1 cellular context compared by ENCODE assay signal in the genomic region with DNA sequence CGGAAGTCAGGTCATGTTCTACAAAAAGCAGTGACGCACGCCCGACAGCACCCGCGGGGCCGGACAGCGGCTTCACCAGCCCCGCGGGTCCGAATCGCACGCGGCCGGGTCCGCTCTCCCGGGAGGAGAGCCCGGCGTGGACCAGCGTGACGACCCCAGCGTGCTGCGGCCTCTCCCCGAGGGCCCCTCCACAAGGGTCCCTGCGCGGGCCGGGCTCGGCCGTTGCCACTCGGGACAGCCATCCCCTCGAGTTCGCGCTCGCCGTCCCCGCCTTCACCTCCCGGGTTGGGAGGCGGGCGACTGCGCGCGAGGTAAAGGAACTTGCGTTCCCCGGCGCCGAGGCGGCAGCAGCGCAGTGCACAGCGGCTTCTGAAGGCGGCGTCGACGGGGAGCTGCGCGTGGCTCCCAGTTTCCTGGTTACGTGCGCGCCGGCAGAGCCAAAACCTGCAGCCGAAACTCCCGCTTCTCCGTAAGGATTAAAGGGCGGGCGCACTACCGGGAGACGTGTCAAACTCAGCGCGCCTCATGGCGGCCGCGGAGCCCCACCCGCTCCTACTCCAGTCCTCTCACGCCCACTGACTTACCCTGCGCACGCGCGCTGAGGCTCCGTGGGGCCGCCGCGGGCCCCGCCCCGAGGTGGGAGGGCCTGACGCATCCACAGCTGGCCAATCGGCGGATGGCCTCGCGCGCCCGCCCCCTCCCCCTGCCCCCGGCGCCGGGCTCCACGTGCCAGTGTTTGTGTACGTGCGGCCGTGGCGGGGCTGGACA.
TF ChIP-seq lines count a peak whose summit lies in the region.

No MANE protein-coding gene starts in this region.

TF ChIP-seq in HepG2, 621 proteins besides CTCF, POLR2A, EP300 and RAD21 (continued from another document and continues in another):
- TF ChIP-seq, protein P1, sequence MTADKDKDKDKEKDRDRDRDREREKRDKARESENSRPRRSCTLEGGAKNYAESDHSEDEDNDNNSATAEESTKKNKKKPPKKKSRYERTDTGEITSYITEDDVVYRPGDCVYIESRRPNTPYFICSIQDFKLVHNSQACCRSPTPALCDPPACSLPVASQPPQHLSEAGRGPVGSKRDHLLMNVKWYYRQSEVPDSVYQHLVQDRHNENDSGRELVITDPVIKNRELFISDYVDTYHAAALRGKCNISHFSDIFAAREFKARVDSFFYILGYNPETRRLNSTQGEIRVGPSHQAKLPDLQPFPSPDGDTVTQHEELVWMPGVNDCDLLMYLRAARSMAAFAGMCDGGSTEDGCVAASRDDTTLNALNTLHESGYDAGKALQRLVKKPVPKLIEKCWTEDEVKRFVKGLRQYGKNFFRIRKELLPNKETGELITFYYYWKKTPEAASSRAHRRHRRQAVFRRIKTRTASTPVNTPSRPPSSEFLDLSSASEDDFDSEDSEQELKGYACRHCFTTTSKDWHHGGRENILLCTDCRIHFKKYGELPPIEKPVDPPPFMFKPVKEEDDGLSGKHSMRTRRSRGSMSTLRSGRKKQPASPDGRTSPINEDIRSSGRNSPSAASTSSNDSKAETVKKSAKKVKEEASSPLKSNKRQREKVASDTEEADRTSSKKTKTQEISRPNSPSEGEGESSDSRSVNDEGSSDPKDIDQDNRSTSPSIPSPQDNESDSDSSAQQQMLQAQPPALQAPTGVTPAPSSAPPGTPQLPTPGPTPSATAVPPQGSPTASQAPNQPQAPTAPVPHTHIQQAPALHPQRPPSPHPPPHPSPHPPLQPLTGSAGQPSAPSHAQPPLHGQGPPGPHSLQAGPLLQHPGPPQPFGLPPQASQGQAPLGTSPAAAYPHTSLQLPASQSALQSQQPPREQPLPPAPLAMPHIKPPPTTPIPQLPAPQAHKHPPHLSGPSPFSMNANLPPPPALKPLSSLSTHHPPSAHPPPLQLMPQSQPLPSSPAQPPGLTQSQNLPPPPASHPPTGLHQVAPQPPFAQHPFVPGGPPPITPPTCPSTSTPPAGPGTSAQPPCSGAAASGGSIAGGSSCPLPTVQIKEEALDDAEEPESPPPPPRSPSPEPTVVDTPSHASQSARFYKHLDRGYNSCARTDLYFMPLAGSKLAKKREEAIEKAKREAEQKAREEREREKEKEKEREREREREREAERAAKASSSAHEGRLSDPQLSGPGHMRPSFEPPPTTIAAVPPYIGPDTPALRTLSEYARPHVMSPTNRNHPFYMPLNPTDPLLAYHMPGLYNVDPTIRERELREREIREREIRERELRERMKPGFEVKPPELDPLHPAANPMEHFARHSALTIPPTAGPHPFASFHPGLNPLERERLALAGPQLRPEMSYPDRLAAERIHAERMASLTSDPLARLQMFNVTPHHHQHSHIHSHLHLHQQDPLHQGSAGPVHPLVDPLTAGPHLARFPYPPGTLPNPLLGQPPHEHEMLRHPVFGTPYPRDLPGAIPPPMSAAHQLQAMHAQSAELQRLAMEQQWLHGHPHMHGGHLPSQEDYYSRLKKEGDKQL (CRISPR knock-in tag; IDR thresholded peaks at IDR 0.05; ENCODE audit: low read depth): no peak; the same call in 1 of the 2 replicates
- TF ChIP-seq, protein P2, sequence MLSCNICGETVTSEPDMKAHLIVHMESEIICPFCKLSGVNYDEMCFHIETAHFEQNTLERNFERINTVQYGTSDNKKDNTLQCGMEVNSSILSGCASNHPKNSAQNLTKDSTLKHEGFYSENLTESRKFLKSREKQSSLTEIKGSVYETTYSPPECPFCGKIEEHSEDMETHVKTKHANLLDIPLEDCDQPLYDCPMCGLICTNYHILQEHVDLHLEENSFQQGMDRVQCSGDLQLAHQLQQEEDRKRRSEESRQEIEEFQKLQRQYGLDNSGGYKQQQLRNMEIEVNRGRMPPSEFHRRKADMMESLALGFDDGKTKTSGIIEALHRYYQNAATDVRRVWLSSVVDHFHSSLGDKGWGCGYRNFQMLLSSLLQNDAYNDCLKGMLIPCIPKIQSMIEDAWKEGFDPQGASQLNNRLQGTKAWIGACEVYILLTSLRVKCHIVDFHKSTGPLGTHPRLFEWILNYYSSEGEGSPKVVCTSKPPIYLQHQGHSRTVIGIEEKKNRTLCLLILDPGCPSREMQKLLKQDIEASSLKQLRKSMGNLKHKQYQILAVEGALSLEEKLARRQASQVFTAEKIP (CRISPR knock-in tag; IDR thresholded peaks at IDR 0.05; ENCODE audit: borderline replicate concordance): no peak
- TF ChIP-seq BORCS8-MEF2B (CRISPR knock-in tag; IDR thresholded peaks at IDR 0.05) (peak; percentile 88), ZBTB38 (CRISPR knock-in tag; IDR thresholded peaks at IDR 0.05) (peak; percentile 89; the same call in 1 of the 2 replicates), ZNF614 (CRISPR knock-in tag; IDR thresholded peaks at IDR 0.05; ENCODE audit: borderline replicate concordance) (peak; percentile 94), ZFY (CRISPR knock-in tag; IDR thresholded peaks at IDR 0.05) (peak; percentile 82), ARNT2 (CRISPR knock-in tag; IDR thresholded peaks at IDR 0.05; ENCODE audit: low read depth) (peak; percentile 99), ZSCAN29 (CRISPR knock-in tag; conservative IDR thresholded peaks at IDR 0.05) (peak; percentile 73; the same call in 1 of the 2 replicates), NFYC (CRISPR knock-in tag; IDR thresholded peaks at IDR 0.05) (peak; percentile 73), ZNF775 (CRISPR knock-in tag; IDR thresholded peaks at IDR 0.05; ENCODE audit: borderline replicate concordance) (peak; percentile 88), ZNF331 (CRISPR knock-in tag; IDR thresholded peaks at IDR 0.05) (no peak; the same call in 1 of the 2 replicates), ZNF761 (CRISPR knock-in tag; conservative IDR thresholded peaks at IDR 0.05) (peak; percentile 94; the same call in 1 of the 2 replicates), ZBTB7A (CRISPR knock-in tag; IDR thresholded peaks at IDR 0.05) (peak; percentile 53; the same call in 1 of the 2 replicates), MAZ (IDR thresholded peaks at IDR 0.05; ENCODE audit: borderline replicate concordance, low read depth, low read length) (peak; percentile 84), MAZ (CRISPR knock-in tag; IDR thresholded peaks at IDR 0.05; ENCODE audit: low read depth) (peak; percentile 89; the same call in 1 of the 2 replicates), ESRRA (CRISPR knock-in tag; IDR thresholded peaks at IDR 0.05; ENCODE audit: low read depth) (0 out of 2 replicates have a peak, but pooled peaks have one; percentile 48), ZNF282 (IDR thresholded peaks at IDR 0.05; ENCODE audit: partially characterized antibody) (no peak), ZNF839 (CRISPR knock-in tag; IDR thresholded peaks at IDR 0.05; ENCODE audit: borderline replicate concordance) (peak; percentile 63; the same call in 1 of the 2 replicates), SIN3B (IDR thresholded peaks at IDR 0.05; ENCODE audit: low read length) (no peak), TEAD2 (CRISPR knock-in tag; IDR thresholded peaks at IDR 0.05) (no peak)
- TF ChIP-seq, protein P3, sequence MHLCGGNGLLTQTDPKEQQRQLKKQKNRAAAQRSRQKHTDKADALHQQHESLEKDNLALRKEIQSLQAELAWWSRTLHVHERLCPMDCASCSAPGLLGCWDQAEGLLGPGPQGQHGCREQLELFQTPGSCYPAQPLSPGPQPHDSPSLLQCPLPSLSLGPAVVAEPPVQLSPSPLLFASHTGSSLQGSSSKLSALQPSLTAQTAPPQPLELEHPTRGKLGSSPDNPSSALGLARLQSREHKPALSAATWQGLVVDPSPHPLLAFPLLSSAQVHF (CRISPR knock-in tag; IDR thresholded peaks at IDR 0.05): peak; percentile 93
- TF ChIP-seq, protein P4, sequence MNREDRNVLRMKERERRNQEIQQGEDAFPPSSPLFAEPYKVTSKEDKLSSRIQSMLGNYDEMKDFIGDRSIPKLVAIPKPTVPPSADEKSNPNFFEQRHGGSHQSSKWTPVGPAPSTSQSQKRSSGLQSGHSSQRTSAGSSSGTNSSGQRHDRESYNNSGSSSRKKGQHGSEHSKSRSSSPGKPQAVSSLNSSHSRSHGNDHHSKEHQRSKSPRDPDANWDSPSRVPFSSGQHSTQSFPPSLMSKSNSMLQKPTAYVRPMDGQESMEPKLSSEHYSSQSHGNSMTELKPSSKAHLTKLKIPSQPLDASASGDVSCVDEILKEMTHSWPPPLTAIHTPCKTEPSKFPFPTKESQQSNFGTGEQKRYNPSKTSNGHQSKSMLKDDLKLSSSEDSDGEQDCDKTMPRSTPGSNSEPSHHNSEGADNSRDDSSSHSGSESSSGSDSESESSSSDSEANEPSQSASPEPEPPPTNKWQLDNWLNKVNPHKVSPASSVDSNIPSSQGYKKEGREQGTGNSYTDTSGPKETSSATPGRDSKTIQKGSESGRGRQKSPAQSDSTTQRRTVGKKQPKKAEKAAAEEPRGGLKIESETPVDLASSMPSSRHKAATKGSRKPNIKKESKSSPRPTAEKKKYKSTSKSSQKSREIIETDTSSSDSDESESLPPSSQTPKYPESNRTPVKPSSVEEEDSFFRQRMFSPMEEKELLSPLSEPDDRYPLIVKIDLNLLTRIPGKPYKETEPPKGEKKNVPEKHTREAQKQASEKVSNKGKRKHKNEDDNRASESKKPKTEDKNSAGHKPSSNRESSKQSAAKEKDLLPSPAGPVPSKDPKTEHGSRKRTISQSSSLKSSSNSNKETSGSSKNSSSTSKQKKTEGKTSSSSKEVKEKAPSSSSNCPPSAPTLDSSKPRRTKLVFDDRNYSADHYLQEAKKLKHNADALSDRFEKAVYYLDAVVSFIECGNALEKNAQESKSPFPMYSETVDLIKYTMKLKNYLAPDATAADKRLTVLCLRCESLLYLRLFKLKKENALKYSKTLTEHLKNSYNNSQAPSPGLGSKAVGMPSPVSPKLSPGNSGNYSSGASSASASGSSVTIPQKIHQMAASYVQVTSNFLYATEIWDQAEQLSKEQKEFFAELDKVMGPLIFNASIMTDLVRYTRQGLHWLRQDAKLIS (CRISPR knock-in tag; IDR thresholded peaks at IDR 0.05): 0 out of 2 replicates have a peak, but pooled peaks have one; percentile 27
- TF ChIP-seq, protein P5, sequence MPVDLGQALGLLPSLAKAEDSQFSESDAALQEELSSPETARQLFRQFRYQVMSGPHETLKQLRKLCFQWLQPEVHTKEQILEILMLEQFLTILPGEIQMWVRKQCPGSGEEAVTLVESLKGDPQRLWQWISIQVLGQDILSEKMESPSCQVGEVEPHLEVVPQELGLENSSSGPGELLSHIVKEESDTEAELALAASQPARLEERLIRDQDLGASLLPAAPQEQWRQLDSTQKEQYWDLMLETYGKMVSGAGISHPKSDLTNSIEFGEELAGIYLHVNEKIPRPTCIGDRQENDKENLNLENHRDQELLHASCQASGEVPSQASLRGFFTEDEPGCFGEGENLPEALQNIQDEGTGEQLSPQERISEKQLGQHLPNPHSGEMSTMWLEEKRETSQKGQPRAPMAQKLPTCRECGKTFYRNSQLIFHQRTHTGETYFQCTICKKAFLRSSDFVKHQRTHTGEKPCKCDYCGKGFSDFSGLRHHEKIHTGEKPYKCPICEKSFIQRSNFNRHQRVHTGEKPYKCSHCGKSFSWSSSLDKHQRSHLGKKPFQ (CRISPR knock-in tag; IDR thresholded peaks at IDR 0.05; ENCODE audit: insufficient replicate concordance): peak; percentile 97
- TF ChIP-seq, protein P6, sequence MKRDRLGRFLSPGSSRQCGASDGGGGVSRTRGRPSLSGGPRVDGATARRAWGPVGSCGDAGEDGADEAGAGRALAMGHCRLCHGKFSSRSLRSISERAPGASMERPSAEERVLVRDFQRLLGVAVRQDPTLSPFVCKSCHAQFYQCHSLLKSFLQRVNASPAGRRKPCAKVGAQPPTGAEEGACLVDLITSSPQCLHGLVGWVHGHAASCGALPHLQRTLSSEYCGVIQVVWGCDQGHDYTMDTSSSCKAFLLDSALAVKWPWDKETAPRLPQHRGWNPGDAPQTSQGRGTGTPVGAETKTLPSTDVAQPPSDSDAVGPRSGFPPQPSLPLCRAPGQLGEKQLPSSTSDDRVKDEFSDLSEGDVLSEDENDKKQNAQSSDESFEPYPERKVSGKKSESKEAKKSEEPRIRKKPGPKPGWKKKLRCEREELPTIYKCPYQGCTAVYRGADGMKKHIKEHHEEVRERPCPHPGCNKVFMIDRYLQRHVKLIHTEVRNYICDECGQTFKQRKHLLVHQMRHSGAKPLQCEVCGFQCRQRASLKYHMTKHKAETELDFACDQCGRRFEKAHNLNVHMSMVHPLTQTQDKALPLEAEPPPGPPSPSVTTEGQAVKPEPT (CRISPR knock-in tag; IDR thresholded peaks at IDR 0.05; ENCODE audit: low read depth): peak; percentile 91
- TF ChIP-seq, protein P7, sequence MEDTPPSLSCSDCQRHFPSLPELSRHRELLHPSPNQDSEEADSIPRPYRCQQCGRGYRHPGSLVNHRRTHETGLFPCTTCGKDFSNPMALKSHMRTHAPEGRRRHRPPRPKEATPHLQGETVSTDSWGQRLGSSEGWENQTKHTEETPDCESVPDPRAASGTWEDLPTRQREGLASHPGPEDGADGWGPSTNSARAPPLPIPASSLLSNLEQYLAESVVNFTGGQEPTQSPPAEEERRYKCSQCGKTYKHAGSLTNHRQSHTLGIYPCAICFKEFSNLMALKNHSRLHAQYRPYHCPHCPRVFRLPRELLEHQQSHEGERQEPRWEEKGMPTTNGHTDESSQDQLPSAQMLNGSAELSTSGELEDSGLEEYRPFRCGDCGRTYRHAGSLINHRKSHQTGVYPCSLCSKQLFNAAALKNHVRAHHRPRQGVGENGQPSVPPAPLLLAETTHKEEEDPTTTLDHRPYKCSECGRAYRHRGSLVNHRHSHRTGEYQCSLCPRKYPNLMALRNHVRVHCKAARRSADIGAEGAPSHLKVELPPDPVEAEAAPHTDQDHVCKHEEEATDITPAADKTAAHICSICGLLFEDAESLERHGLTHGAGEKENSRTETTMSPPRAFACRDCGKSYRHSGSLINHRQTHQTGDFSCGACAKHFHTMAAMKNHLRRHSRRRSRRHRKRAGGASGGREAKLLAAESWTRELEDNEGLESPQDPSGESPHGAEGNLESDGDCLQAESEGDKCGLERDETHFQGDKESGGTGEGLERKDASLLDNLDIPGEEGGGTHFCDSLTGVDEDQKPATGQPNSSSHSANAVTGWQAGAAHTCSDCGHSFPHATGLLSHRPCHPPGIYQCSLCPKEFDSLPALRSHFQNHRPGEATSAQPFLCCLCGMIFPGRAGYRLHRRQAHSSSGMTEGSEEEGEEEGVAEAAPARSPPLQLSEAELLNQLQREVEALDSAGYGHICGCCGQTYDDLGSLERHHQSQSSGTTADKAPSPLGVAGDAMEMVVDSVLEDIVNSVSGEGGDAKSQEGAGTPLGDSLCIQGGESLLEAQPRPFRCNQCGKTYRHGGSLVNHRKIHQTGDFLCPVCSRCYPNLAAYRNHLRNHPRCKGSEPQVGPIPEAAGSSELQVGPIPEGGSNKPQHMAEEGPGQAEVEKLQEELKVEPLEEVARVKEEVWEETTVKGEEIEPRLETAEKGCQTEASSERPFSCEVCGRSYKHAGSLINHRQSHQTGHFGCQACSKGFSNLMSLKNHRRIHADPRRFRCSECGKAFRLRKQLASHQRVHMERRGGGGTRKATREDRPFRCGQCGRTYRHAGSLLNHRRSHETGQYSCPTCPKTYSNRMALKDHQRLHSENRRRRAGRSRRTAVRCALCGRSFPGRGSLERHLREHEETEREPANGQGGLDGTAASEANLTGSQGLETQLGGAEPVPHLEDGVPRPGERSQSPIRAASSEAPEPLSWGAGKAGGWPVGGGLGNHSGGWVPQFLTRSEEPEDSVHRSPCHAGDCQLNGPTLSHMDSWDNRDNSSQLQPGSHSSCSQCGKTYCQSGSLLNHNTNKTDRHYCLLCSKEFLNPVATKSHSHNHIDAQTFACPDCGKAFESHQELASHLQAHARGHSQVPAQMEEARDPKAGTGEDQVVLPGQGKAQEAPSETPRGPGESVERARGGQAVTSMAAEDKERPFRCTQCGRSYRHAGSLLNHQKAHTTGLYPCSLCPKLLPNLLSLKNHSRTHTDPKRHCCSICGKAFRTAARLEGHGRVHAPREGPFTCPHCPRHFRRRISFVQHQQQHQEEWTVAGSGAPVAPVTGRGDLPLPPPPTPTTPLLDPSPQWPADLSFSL (CRISPR knock-in tag; IDR thresholded peaks at IDR 0.05): no peak
- TF ChIP-seq, protein P8, sequence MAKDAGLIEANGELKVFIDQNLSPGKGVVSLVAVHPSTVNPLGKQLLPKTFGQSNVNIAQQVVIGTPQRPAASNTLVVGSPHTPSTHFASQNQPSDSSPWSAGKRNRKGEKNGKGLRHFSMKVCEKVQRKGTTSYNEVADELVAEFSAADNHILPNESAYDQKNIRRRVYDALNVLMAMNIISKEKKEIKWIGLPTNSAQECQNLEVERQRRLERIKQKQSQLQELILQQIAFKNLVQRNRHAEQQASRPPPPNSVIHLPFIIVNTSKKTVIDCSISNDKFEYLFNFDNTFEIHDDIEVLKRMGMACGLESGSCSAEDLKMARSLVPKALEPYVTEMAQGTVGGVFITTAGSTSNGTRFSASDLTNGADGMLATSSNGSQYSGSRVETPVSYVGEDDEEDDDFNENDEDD (CRISPR knock-in tag; IDR thresholded peaks at IDR 0.05; ENCODE audit: borderline replicate concordance): peak; percentile 98
